Comparison of ENCODE assay signal across 18 cellular contexts in the genomic region with DNA sequence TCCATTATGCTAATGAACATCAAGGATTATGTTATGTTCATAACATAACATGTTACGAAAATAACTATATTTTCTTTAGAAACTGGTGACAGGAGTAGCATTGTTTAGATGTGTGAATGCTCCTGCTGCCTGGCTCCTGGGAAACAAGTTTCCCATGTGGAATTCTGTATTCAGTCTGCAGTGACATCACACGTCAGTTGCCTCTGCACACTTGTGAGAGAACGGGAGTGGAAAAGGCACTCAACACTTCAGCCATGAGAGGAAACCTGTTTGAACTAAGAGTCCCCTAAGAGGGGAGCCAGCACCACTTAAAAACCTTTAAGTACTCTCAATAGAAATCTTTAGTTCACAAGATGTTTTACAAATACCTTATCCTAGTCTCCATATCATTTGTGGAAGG.
DNase-seq lines count a peak whose midpoint lies in the region; ATAC-seq, FAIRE-seq and TF ChIP-seq lines count a peak whose summit lies in the region.
"Had no signal": no experiment of that assay in that cellular context is flagged by ENCODE, and none has a peak within 500 bp of the region (broad histone marks: within the 10 kb centered on the region; RNA-seq: fewer than 3 reads in every experiment).

No MANE protein-coding gene starts in this region.

- intact Hi-C loops in activated CD8-positive, alpha-beta T cell treated with anti-CD3 and anti-CD28 coated beads for 36 hours (cut with micrococcal nuclease) = no loop called here
- intact Hi-C loops in lower lobe of right lung (cut with DNase I) (no loop called here), upper lobe of right lung (cut with DNase I) (no loop called here)

- no peak for ATAC-seq in activated CD8-positive, alpha-beta T cell treated with anti-CD3 and anti-CD28 coated beads, Interleukin-2, amount 10 ng/mL, durations not matched to agents 7 days and 5 days
- ATAC-seq in activated CD8-positive, alpha-beta T cell treated with anti-CD3 and anti-CD28 coated beads for 36 hours = no peak
- ATAC-seq in lower lobe of right lung (peak; percentile 75 to 86), upper lobe of right lung (peak; percentile 69), HG03175 (IDR thresholded peaks at IDR 0.05; ENCODE audit: unreplicated experiment) (no peak)

- H3K4me3 Mint-ChIP-seq in activated CD8-positive, alpha-beta T cell treated with anti-CD3 and anti-CD28 coated beads, Interleukin-2, amount 10 ng/mL, durations not matched to agents 7 days and 5 days = no peak overlapping the region
- no peak overlapping the region for H3K4me3 Mint-ChIP-seq in activated CD8-positive, alpha-beta T cell treated with anti-CD3 and anti-CD28 coated beads for 36 hours
- H3K4me3 Mint-ChIP-seq in astrocyte (ENCODE audit: unreplicated experiment) (no peak overlapping the region), chondrocyte (ENCODE audit: unreplicated experiment) (no peak overlapping the region)
- H3K4me3 Mint-ChIP-seq: CD8-positive, alpha-beta memory T cell; HFFc6 had no signal

- H3K4me2 ChIP-seq in astrocyte (ENCODE audit: low read length) = no peak overlapping the region
- H3K4me2 ChIP-seq: BLaER1 had no signal

- H3K4me3 ChIP-seq in astrocyte (ENCODE audit: insufficient read depth, low read depth, low read length) = no peak overlapping the region
- H3K4me3 ChIP-seq in lower lobe of right lung = peak overlapping the region; percentile 24
- H3K4me3 ChIP-seq in upper lobe of right lung = peak overlapping the region; percentile 25
- H3K4me3 ChIP-seq: BLaER1 had no signal

- H3K4me1 Mint-ChIP-seq in activated CD8-positive, alpha-beta T cell treated with anti-CD3 and anti-CD28 coated beads, Interleukin-2, amount 10 ng/mL, durations not matched to agents 7 days and 5 days (ENCODE audit: low read depth) = no peaks in the 10 kb centered on the region
- no peaks in the 10 kb centered on the region for H3K4me1 Mint-ChIP-seq in activated CD8-positive, alpha-beta T cell treated with anti-CD3 and anti-CD28 coated beads for 36 hours (ENCODE audit: low read depth)
- H3K4me1 Mint-ChIP-seq in astrocyte (ENCODE audit: low read depth, unreplicated experiment) (no peaks in the 10 kb centered on the region), chondrocyte (ENCODE audit: low read depth) (no peaks in the 10 kb centered on the region)
- H3K4me1 Mint-ChIP-seq: CD8-positive, alpha-beta memory T cell had no signal

- H2AFZ ChIP-seq in astrocyte (ENCODE audit: low read depth, low read length) = no peak overlapping the region

- H3K9me3 Mint-ChIP-seq in activated CD8-positive, alpha-beta T cell treated with anti-CD3 and anti-CD28 coated beads, Interleukin-2, amount 10 ng/mL, durations not matched to agents 7 days and 5 days (ENCODE audit: insufficient read depth) = no peaks in the 10 kb centered on the region
- H3K9me3 Mint-ChIP-seq in activated CD8-positive, alpha-beta T cell treated with anti-CD3 and anti-CD28 coated beads for 36 hours = no peaks in the 10 kb centered on the region
- no peaks in the 10 kb centered on the region for H3K9me3 Mint-ChIP-seq in astrocyte (ENCODE audit: unreplicated experiment)
- no peaks in the 10 kb centered on the region for H3K9me3 Mint-ChIP-seq in chondrocyte (ENCODE audit: low read depth)
- H3K9me3 Mint-ChIP-seq: HFFc6 had no signal

- H3K27me3 ChIP-seq in astrocyte (ENCODE audit: insufficient read depth, low read length) (peaks cover 16% of the 10 kb centered on the region), lower lobe of right lung (ENCODE audit: low read depth) (no peaks in the 10 kb centered on the region), upper lobe of right lung (no peaks in the 10 kb centered on the region)
- H3K27me3 ChIP-seq: BLaER1 had no signal

- no peak for TF ChIP-seq CTCF in activated CD8-positive, alpha-beta T cell treated with anti-CD3 and anti-CD28 coated beads for 36 hours (IDR thresholded peaks at IDR 0.05)
- no peak for TF ChIP-seq CTCF in astrocyte (IDR thresholded peaks at IDR 0.05; ENCODE audit: insufficient read depth, low read depth, low read length)
- no peak for TF ChIP-seq CTCF in lower lobe of right lung (IDR thresholded peaks at IDR 0.05)
- no peak for TF ChIP-seq CTCF in upper lobe of right lung (IDR thresholded peaks at IDR 0.05)
- no peak for TF ChIP-seq CTCF in chondrocyte (IDR thresholded peaks at IDR 0.05)

- H4K20me1 ChIP-seq in astrocyte (ENCODE audit: insufficient read depth, low read length) = no peaks in the 10 kb centered on the region
- H4K20me1 ChIP-seq: BLaER1 had no signal

- DNase-seq in activated CD8-positive, alpha-beta T cell treated with anti-CD3 and anti-CD28 coated beads, Interleukin-2, amount 10 ng/mL, durations not matched to agents 7 days and 5 days = peak; percentile 7
- DNase-seq in activated CD8-positive, alpha-beta T cell treated with anti-CD3 and anti-CD28 coated beads for 36 hours = no peak
- DNase-seq in astrocyte (ENCODE audit: low read depth) (no peak), lower lobe of right lung (peak; percentile 45), upper lobe of right lung (peak; percentile 41), NOMO-1 (lab: John Stamatoyannopoulos, UW; ENCODE audit: unreplicated experiment in 2 of 2) (no peak), chondrocyte (ENCODE audit: low spot score) (no peak)
- DNase-seq: 8988T; AML-193; Caco-2; CD8-positive, alpha-beta memory T cell; DND-41; GDM1; HCEC 1CT; HFFc6 had no signal

- H3K27me3 Mint-ChIP-seq in activated CD8-positive, alpha-beta T cell treated with anti-CD3 and anti-CD28 coated beads, Interleukin-2, amount 10 ng/mL, durations not matched to agents 7 days and 5 days (ENCODE audit: low read depth) = no peaks in the 10 kb centered on the region
- peaks cover under 1% of the 10 kb centered on the region for H3K27me3 Mint-ChIP-seq in activated CD8-positive, alpha-beta T cell treated with anti-CD3 and anti-CD28 coated beads for 36 hours
- H3K27me3 Mint-ChIP-seq in astrocyte (ENCODE audit: low read depth, unreplicated experiment) = peaks cover 48% of the 10 kb centered on the region
- peaks cover 17% of the 10 kb centered on the region for H3K27me3 Mint-ChIP-seq in chondrocyte (ENCODE audit: low read depth)

- FAIRE-seq in astrocyte (lab: Jason Lieb, UNC) = no peak

- H3K36me3 Mint-ChIP-seq in activated CD8-positive, alpha-beta T cell treated with anti-CD3 and anti-CD28 coated beads, Interleukin-2, amount 10 ng/mL, durations not matched to agents 7 days and 5 days (ENCODE audit: low read depth) = no peaks in the 10 kb centered on the region
- no peaks in the 10 kb centered on the region for H3K36me3 Mint-ChIP-seq in activated CD8-positive, alpha-beta T cell treated with anti-CD3 and anti-CD28 coated beads for 36 hours (ENCODE audit: low read depth)
- H3K36me3 Mint-ChIP-seq in astrocyte (ENCODE audit: low read depth, unreplicated experiment) = no peaks in the 10 kb centered on the region
- H3K36me3 Mint-ChIP-seq in chondrocyte (ENCODE audit: low read depth) = no peaks in the 10 kb centered on the region
- H3K36me3 Mint-ChIP-seq: CD8-positive, alpha-beta memory T cell had no signal

- H3K27ac ChIP-seq in astrocyte (ENCODE audit: low read depth, low read length) (no peak overlapping the region), lower lobe of right lung (peak overlapping the region; percentile 53), upper lobe of right lung (peak overlapping the region; percentile 25)
- H3K27ac ChIP-seq: BLaER1, HL-60 had no signal

- H3K4me1 ChIP-seq in astrocyte (ENCODE audit: insufficient read depth, low read length) (no peaks in the 10 kb centered on the region), lower lobe of right lung (peaks cover 3% of the 10 kb centered on the region), upper lobe of right lung (peaks cover 5% of the 10 kb centered on the region)
- H3K4me1 ChIP-seq: BLaER1, Caco-2 had no signal

- H3K27ac Mint-ChIP-seq in activated CD8-positive, alpha-beta T cell treated with anti-CD3 and anti-CD28 coated beads, Interleukin-2, amount 10 ng/mL, durations not matched to agents 7 days and 5 days = no peak overlapping the region
- H3K27ac Mint-ChIP-seq in activated CD8-positive, alpha-beta T cell treated with anti-CD3 and anti-CD28 coated beads for 36 hours = no peak overlapping the region
- H3K27ac Mint-ChIP-seq in astrocyte (ENCODE audit: unreplicated experiment) = peak overlapping the region; percentile 41
- no peak overlapping the region for H3K27ac Mint-ChIP-seq in chondrocyte (ENCODE audit: unreplicated experiment)
- H3K27ac Mint-ChIP-seq: CD8-positive, alpha-beta memory T cell; HFFc6 had no signal

- H3K9me3 ChIP-seq in astrocyte (ENCODE audit: insufficient read depth, low read depth, low read length) (no peaks in the 10 kb centered on the region), lower lobe of right lung (no peaks in the 10 kb centered on the region), upper lobe of right lung (no peaks in the 10 kb centered on the region)
- H3K9me3 ChIP-seq: BLaER1, Caco-2 had no signal

- CTCF ChIA-PET in activated CD8-positive, alpha-beta T cell treated with anti-CD3 and anti-CD28 coated beads, Interleukin-2, amount 10 ng/mL, durations not matched to agents 7 days and 5 days (lab: Charles Lee) = no interaction called here
- CTCF ChIA-PET in activated CD8-positive, alpha-beta T cell treated with anti-CD3 and anti-CD28 coated beads for 36 hours (lab: Charles Lee) = no interaction called here

- no peaks in the 10 kb centered on the region for H3K79me2 ChIP-seq in astrocyte (ENCODE audit: insufficient read depth, low read length)

- POLR2A ChIA-PET in activated CD8-positive, alpha-beta T cell treated with anti-CD3 and anti-CD28 coated beads, Interleukin-2, amount 10 ng/mL, durations not matched to agents 7 days and 5 days (lab: Charles Lee) = no interaction called here
- POLR2A ChIA-PET in activated CD8-positive, alpha-beta T cell treated with anti-CD3 and anti-CD28 coated beads for 36 hours (lab: Charles Lee) = no interaction called here

- H3K36me3 ChIP-seq in astrocyte (ENCODE audit: insufficient read depth, low read length) = no peaks in the 10 kb centered on the region
- H3K36me3 ChIP-seq in lower lobe of right lung = no peaks in the 10 kb centered on the region
- no peaks in the 10 kb centered on the region for H3K36me3 ChIP-seq in upper lobe of right lung
- H3K36me3 ChIP-seq: BLaER1 had no signal

- no peak overlapping the region for H3K9ac ChIP-seq in astrocyte (ENCODE audit: low read length)
- H3K9ac ChIP-seq: BLaER1 had no signal

Comparison
In these comparisons a context has a peak if more than half of its experiments do, and no peak if none do; other contexts are left out.
1. DNase-seq: peak in activated CD8-positive, alpha-beta T cell treated with anti-CD3 and anti-CD28 coated beads, Interleukin-2, amount 10 ng/mL, durations not matched to agents 7 days and 5 days (single experiment), lower lobe of right lung (single experiment) and upper lobe of right lung (single experiment); none in activated CD8-positive, alpha-beta T cell treated with anti-CD3 and anti-CD28 coated beads for 36 hours (single experiment), astrocyte (single experiment), NOMO-1 (0 of 2) and chondrocyte (single experiment).
2. ATAC-seq: peak in lower lobe of right lung (2 of 2) and upper lobe of right lung (single experiment); none in activated CD8-positive, alpha-beta T cell treated with anti-CD3 and anti-CD28 coated beads, Interleukin-2, amount 10 ng/mL, durations not matched to agents 7 days and 5 days (single experiment), activated CD8-positive, alpha-beta T cell treated with anti-CD3 and anti-CD28 coated beads for 36 hours (single experiment) and HG03175 (single experiment).